11 cellular contexts compared by ENCODE assay signal in the genomic region with DNA sequence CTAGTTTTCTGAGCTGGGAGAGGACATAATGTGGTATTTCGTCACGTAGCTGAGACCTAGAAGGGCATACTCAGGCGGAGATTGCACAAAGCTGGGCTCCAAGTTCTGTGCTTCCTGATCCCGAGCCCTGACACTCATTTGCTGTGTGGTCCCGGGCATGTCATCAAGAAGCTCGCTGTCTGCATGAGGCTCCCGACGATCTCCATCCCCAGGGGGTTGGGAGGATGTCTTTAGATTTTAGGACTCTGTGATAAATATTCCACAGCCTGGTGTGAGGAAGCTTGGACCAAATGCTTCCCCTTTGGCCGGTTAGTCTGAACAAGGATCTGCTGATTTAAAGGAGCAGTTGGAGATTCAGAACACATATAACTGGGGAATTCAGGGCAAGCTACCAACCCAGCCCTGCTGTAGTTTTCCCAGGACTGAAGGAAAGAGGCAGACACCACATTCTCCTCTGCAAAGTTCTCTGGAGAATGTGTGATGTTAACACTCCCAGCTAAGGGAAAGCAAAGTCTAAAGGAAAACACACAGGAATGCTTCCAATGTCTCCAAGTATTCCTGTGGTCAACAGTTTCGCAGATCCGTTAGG. TPM values are rescaled to one million over a fixed set of nuclear protein-coding genes. Genes with fewer than 3 reads are reported as not detected.
DNase-seq lines count a peak whose midpoint lies in the region; TF ChIP-seq lines count a peak whose summit lies in the region.
"Had no signal": no experiment of that assay in that cellular context is flagged by ENCODE, and none has a peak within 500 bp of the region (broad histone marks: within the 10 kb centered on the region; RNA-seq: fewer than 3 reads in every experiment).

No MANE protein-coding gene starts in this region.

- H3K36me3 Mint-ChIP-seq in endothelial cell (ENCODE audit: low read depth, unreplicated experiment): no peaks in the 10 kb centered on the region

- H3K4me3 Mint-ChIP-seq in endothelial cell (ENCODE audit: unreplicated experiment): no peak overlapping the region

- H3K9ac ChIP-seq in muscle layer of colon (ENCODE audit: low read length): peak overlapping the region; percentile 51

- H3K27ac Mint-ChIP-seq in endothelial cell (ENCODE audit: unreplicated experiment): no peak overlapping the region

- WGBS in esophagus muscularis mucosa: 26% methylated on average over 11 of the region's 11 CpGs
- WGBS in tibial nerve, 2 donors: 16 to 26% methylated on average over 11 of the region's 11 CpGs

- H3K27me3 ChIP-seq in SJSA1 (replicated peaks): no peaks in the 10 kb centered on the region
- no peaks in the 10 kb centered on the region for H3K27me3 ChIP-seq in esophagus muscularis mucosa
- no peaks in the 10 kb centered on the region for H3K27me3 ChIP-seq in muscle layer of colon (ENCODE audit: control insufficient read depth in 1 of 2, insufficient read depth in 2 of 2, low read length in 2 of 2)
- no peaks in the 10 kb centered on the region for H3K27me3 ChIP-seq in tibial nerve

- H3K36me3 ChIP-seq in SJSA1: no peaks in the 10 kb centered on the region
- H3K36me3 ChIP-seq in esophagus muscularis mucosa: no peaks in the 10 kb centered on the region
- H3K36me3 ChIP-seq in muscle layer of colon (ENCODE audit: insufficient read depth, low read length): no peaks in the 10 kb centered on the region
- no peaks in the 10 kb centered on the region for H3K36me3 ChIP-seq in tibial nerve
- H3K36me3 ChIP-seq: SJCRH30 had no signal

- intact Hi-C loops in esophagus muscularis mucosa (cut with DNase I): loop anchor here (5.0 kb wide), 1 partner anchor 62 kb away; no protein-coding TSS in a partner anchor

- H3K27me3 Mint-ChIP-seq in endothelial cell (ENCODE audit: unreplicated experiment): no peaks in the 10 kb centered on the region

- H3K4me1 ChIP-seq in SJSA1 (replicated peaks) (peaks cover 50% of the 10 kb centered on the region), esophagus muscularis mucosa (peaks cover 10 to 77% (median 75%) of the 10 kb centered on the region in 4 donors), muscle layer of colon (ENCODE audit: insufficient read depth, low read length) (peaks cover 54% of the 10 kb centered on the region), tibial nerve (peaks cover 0 to 64% (median 17%) of the 10 kb centered on the region in 4 donors)
- H3K4me1 ChIP-seq: SJCRH30 had no signal

- TF ChIP-seq POLR2A in esophagus muscularis mucosa (IDR thresholded peaks at IDR 0.05; ENCODE audit: low read depth) (no peak), tibial nerve (IDR thresholded peaks at IDR 0.05) (peak in 1 of 2 donors; percentile 27)

- DNase-seq in SJSA1 (ENCODE audit: low read depth in 1 of 2, low spot score in 2 of 2): peak; percentile 45 to 67
- DNase-seq in esophagus muscularis mucosa (ENCODE audit: extremely low spot score): peak; percentile 93
- DNase-seq in tibial nerve (ENCODE audit: low spot score in 2 of 2): peak; percentile 62 to 85
- no peak for DNase-seq in stimulated activated CD8-positive, alpha-beta memory T cell treated with anti-CD3 and anti-CD28 coated beads, Interleukin-4, amount 100 ng/mL, for 48 hours
- DNase-seq in COR-L47 (lab: John Stamatoyannopoulos, UW): no peak
- DNase-seq in endothelial cell (ENCODE audit: low spot score): no peak
- DNase-seq in NCI-H2196 (lab: John Stamatoyannopoulos, UW; ENCODE audit: unreplicated experiment): no peak
- DNase-seq: erythroblast; SJCRH30; stimulated activated naive CD8-positive, alpha-beta T cell treated with anti-CD3 and anti-CD28 coated beads, Interleukin-15, Interleukin-2, amounts not matched to agents 100 U/mL and 50 U/mL, for 24 hours had no signal

- H3K27ac ChIP-seq in SJSA1 (peak overlapping the region; percentile 70), esophagus muscularis mucosa (replicated peaks in 1 of 4) (peak overlapping the region; percentile 86 to 92 (median 90)), muscle layer of colon (ENCODE audit: low read depth, low read length) (peak overlapping the region; percentile 95), tibial nerve (peak overlapping the region; percentile 67 to 92 (median 76))
- H3K27ac ChIP-seq: SJCRH30 had no signal

- H3K4me1 Mint-ChIP-seq in endothelial cell (ENCODE audit: unreplicated experiment): peaks cover 3% of the 10 kb centered on the region

- H3K9me3 ChIP-seq in SJSA1 (replicated peaks): no peaks in the 10 kb centered on the region
- no peaks in the 10 kb centered on the region for H3K9me3 ChIP-seq in esophagus muscularis mucosa
- H3K9me3 ChIP-seq in muscle layer of colon (ENCODE audit: low read length): no peaks in the 10 kb centered on the region
- H3K9me3 ChIP-seq in tibial nerve: no peaks in the 10 kb centered on the region
- H3K9me3 ChIP-seq: SJCRH30 had no signal

- no peak overlapping the region; the same call in 1 of the 2 replicates for H3K4me3 ChIP-seq in SJSA1
- peak overlapping the region; percentile 52 to 64 (median 63) for H3K4me3 ChIP-seq in esophagus muscularis mucosa
- H3K4me3 ChIP-seq in muscle layer of colon (ENCODE audit: low read depth in 1 of 2, low read length in 2 of 2): peak overlapping the region; percentile 57 to 76
- peak overlapping the region in 3 of 4 donors; percentile 39 to 54 (median 41) for H3K4me3 ChIP-seq in tibial nerve
- H3K4me3 ChIP-seq: SJCRH30 had no signal

- no peaks in the 10 kb centered on the region for H3K9me3 Mint-ChIP-seq in endothelial cell (ENCODE audit: unreplicated experiment)

- TF ChIP-seq CTCF in esophagus muscularis mucosa (IDR thresholded peaks at IDR 0.05) (no peak), tibial nerve (IDR thresholded peaks at IDR 0.05) (no peak), endothelial cell (IDR thresholded peaks at IDR 0.05; ENCODE audit: unreplicated experiment) (no peak)

- TF ChIP-seq EP300 in esophagus muscularis mucosa (IDR thresholded peaks at IDR 0.05) (no peak), tibial nerve (IDR thresholded peaks at IDR 0.05) (peak in 1 of 2 donors; percentile 77)

RNA-seq across cellular contexts. Expression of gene KCNE4, which starts 2.3 kb away (rescaled TPM):
- 3.1 and 4.3 TPM in 2 replicates for total RNA-seq in SJSA1 (2014; rRNA removed; shearing (Covaris generic))
- total RNA-seq in esophagus muscularis mucosa (10 to 100 TPM; 11.6 to 38.1 (median 17.7) TPM), tibial nerve (10 to 100 TPM in 1 of 4 donors, 1 to 10 TPM in 3; 8.2 to 12.2 (median 8.7) TPM), endothelial cell (ENCODE audit: unreplicated experiment) (0.46 TPM)

Comparison
In these comparisons a context has a peak if more than half of its experiments do, and no peak if none do; other contexts are left out.
1. DNase-seq: peak in SJSA1 (2 of 2), esophagus muscularis mucosa (single experiment) and tibial nerve (2 of 2); none in stimulated activated CD8-positive, alpha-beta memory T cell treated with anti-CD3 and anti-CD28 coated beads, Interleukin-4, amount 100 ng/mL, for 48 hours (single experiment), COR-L47 (single experiment), endothelial cell (single experiment) and NCI-H2196 (single experiment).
2. Peak in every context shown above with its lines, with median percentiles within 50 percentile points of each other: H3K27ac ChIP-seq.